8 cellular contexts compared by ENCODE assay signal in the genomic region with DNA sequence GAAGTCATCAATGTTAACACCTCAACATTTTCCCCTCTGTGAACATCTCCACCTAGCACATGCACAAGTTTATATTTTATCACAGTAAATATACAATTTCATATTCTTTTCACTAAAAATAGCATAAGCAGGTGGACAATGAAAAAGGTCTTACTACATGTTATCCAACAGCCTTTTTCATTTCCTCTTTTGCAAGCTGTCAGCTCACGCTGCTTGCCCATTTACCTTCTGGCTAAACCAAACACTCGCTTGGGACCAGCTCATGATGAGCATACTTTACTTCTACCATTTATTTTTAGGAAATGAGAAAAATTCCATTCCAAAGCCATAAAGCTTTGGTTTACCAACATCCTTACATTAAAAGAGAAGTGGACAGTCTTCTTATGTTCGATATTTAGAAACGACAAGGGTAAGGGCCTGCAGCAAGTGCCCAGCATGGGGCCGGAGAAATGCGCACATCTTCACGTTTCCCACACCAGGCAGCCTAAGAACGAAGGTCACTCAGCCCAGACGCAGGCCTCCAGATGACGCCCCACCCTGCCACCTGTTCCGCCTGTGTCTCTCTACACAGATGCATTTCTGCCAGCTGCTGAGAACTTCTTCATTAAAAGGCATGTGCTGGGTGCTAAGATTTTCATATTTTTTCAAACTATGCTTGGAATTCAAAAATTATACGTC. TPM values are rescaled to one million over a fixed set of nuclear protein-coding genes. Genes with fewer than 3 reads are reported as not detected.
A peak's percentile ranks its signal among the peaks of the same experiment; 100 is the strongest.
DNase-seq lines count a peak whose midpoint lies in the region; ATAC-seq, FAIRE-seq and TF ChIP-seq lines count a peak whose summit lies in the region.

No MANE protein-coding gene starts in this region.

- no peak for FAIRE-seq in A549 (lab: Jason Lieb, UNC)

- no peak overlapping the region; a peak in 1 of 6 replicates for H3K27ac ChIP-seq in A549
- peak overlapping the region; percentile 92 for H3K27ac ChIP-seq in MM.1S (ENCODE audit: low read length)
- H3K27ac ChIP-seq in coronary artery: peak overlapping the region in 1 of 2 donors; percentile 21

- no peak overlapping the region for H2AFZ ChIP-seq in MM.1S (ENCODE audit: low read length)

- H3K36me3 ChIP-seq in MM.1S (replicated peaks; ENCODE audit: insufficient read depth, low read length): peaks cover 35% of the 10 kb centered on the region

- ATAC-seq in A549 (no peak), GM19043 (IDR thresholded peaks at IDR 0.05; ENCODE audit: low read depth, unreplicated experiment) (peak; percentile 44), GM19328 (IDR thresholded peaks at IDR 0.05; ENCODE audit: unreplicated experiment) (no peak)

- CTCF ChIA-PET in A549 (lab: Yijun Ruan, JAX): interaction anchor here (0.9 to 3.9 kb wide), 3 partner anchors 17 to 135 kb away, joined by 3 to 18 read pairs (median 4); no protein-coding TSS in a partner anchor

- H3K9me3 ChIP-seq in A549 (no peaks in the 10 kb centered on the region), MM.1S (replicated peaks; ENCODE audit: insufficient read depth, low read length) (no peaks in the 10 kb centered on the region)

- POLR2A ChIA-PET in A549 (lab: Yijun Ruan, JAX): no interaction called here

- H3F3A ChIP-seq in MM.1S (ENCODE audit: insufficient read depth, low read length): peaks cover 98% of the 10 kb centered on the region

- H3K9me2 ChIP-seq in MM.1S (replicated peaks; ENCODE audit: insufficient read depth, low read length): no peaks in the 10 kb centered on the region

- H3K4me1 ChIP-seq in A549 (peaks cover 28% of the 10 kb centered on the region), MM.1S (ENCODE audit: low read length) (peaks cover 83% of the 10 kb centered on the region)

- H3K79me2 ChIP-seq in MM.1S (ENCODE audit: low read length): peaks cover 100% of the 10 kb centered on the region

- no peak for TF ChIP-seq RAD21 in A549 (conservative IDR thresholded peaks at IDR 0.05 in 1 of 2, IDR thresholded peaks at IDR 0.05 in 1 of 2)

- WGBS in A549 (ENCODE audit: missing lambda C conversion rate): 89% methylated on average over 12 of the region's 12 CpGs

- peaks cover 40% of the 10 kb centered on the region for H4K20me1 ChIP-seq in MM.1S (ENCODE audit: insufficient read depth, low read length)

- no peak for TF ChIP-seq POLR2A in A549 (IDR thresholded peaks at IDR 0.05; ENCODE audit: low read length)

- H3K4me2 ChIP-seq in A549 (peak overlapping the region; percentile 21; the same call in 2 of the 3 replicates), MM.1S (ENCODE audit: low read depth, low read length) (peak overlapping the region; percentile 66)

- H3K4me3 ChIP-seq in A549 (no peak overlapping the region), MM.1S (ENCODE audit: low read length) (peak overlapping the region; percentile 45; the same call in 1 of the 2 replicates), coronary artery (no peak overlapping the region)

- DNase-seq in A549 (ENCODE audit: low read depth in 1 of 2, low spot score in 1 of 2): no peak
- peak; percentile 76 for DNase-seq in MM.1S
- DNase-seq in coronary artery (ENCODE audit: low spot score): peak; percentile 17
- no peak for DNase-seq in kidney tubule cell (ENCODE audit: low spot score)
- DNase-seq in kidney glomerular epithelial cell (lab: John Stamatoyannopoulos, UW): no peak
- DNase-seq in activated CD4-positive, CD25-positive, alpha-beta regulatory T cell treated with anti-CD3 and anti-CD28 coated beads, Interleukin-2, amount 50 U/mL, for 72 hours: no peak

- no peak for TF ChIP-seq EP300 in A549 (IDR thresholded peaks at IDR 0.05)

- TF ChIP-seq CTCF in A549 (IDR thresholded peaks at IDR 0.05) (no peak), MM.1S (IDR thresholded peaks at IDR 0.05; ENCODE audit: low read length) (no peak), coronary artery (IDR thresholded peaks at IDR 0.05) (no peak)

- H3K27me3 ChIP-seq in MM.1S (replicated peaks; ENCODE audit: insufficient read depth, low read length): no peaks in the 10 kb centered on the region

- peak overlapping the region; percentile 72 for H3K9ac ChIP-seq in MM.1S (ENCODE audit: low read length)

TF ChIP-seq in A549, 52 proteins besides CTCF, POLR2A, EP300 and RAD21:
- TF ChIP-seq ZSCAN20 (CRISPR knock-in tag; IDR thresholded peaks at IDR 0.05) (no peak), MAZ (IDR thresholded peaks at IDR 0.05; ENCODE audit: borderline replicate concordance, low read depth, low read length) (no peak), HOXA7 (CRISPR knock-in tag; IDR thresholded peaks at IDR 0.05) (no peak), RCOR1 (IDR thresholded peaks at IDR 0.05; ENCODE audit: low read depth, low read length) (no peak), ESRRA (IDR thresholded peaks at IDR 0.05; ENCODE audit: borderline replicate concordance, low read length) (no peak), KDM1A (IDR thresholded peaks at IDR 0.05; ENCODE audit: low read depth) (no peak)
- TF ChIP-seq, protein P1, sequence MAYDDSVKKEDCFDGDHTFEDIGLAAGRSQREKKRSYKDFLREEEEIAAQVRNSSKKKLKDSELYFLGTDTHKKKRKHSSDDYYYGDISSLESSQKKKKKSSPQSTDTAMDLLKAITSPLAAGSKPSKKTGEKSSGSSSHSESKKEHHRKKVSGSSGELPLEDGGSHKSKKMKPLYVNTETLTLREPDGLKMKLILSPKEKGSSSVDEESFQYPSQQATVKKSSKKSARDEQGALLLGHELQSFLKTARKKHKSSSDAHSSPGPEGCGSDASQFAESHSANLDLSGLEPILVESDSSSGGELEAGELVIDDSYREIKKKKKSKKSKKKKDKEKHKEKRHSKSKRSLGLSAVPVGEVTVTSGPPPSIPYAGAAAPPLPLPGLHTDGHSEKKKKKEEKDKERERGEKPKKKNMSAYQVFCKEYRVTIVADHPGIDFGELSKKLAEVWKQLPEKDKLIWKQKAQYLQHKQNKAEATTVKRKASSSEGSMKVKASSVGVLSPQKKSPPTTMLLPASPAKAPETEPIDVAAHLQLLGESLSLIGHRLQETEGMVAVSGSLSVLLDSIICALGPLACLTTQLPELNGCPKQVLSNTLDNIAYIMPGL (CRISPR knock-in tag; IDR thresholded peaks at IDR 0.05; ENCODE audit: borderline replicate concordance): no peak
- TF ChIP-seq, protein P2, sequence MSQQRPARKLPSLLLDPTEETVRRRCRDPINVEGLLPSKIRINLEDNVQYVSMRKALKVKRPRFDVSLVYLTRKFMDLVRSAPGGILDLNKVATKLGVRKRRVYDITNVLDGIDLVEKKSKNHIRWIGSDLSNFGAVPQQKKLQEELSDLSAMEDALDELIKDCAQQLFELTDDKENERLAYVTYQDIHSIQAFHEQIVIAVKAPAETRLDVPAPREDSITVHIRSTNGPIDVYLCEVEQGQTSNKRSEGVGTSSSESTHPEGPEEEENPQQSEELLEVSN (IDR thresholded peaks at IDR 0.05; ENCODE audit: borderline replicate concordance, low read depth): no peak

RNA-seq across cellular contexts. Expression of a gene that starts 13.9 kb away (rescaled TPM):
- polyA plus RNA-seq in A549 (2011; rRNA removed) (6.3 and 6.7 TPM in 2 replicates), A549 (2017; fragmentation: RNase III; extraction: RNeasy Plus Mini Kit Qiagen cat#74134 plus additional on column Dnase treatment) (8.9 to 10.7 TPM (median 9.7 TPM) in 3 replicates)
- 5.9 and 8.5 TPM in 2 replicates for polyA plus RNA-seq in A549 (2012; cell fraction: cytosol; rRNA removed)
- 3.6 and 5.0 TPM in 2 replicates for polyA plus RNA-seq in A549 (2012; cell fraction: nucleus; rRNA removed)
- 4.3 and 4.4 TPM in 2 replicates for polyA minus RNA-seq in A549 (2011; rRNA and poly(A)+ RNA removed)

Comparison
In these comparisons a context has a peak if more than half of its experiments do, and no peak if none do; other contexts are left out.
1. DNase-seq: peak in MM.1S (single experiment) and coronary artery (single experiment); none in A549 (0 of 2), kidney tubule cell (single experiment), kidney glomerular epithelial cell (single experiment) and activated CD4-positive, CD25-positive, alpha-beta regulatory T cell treated with anti-CD3 and anti-CD28 coated beads, Interleukin-2, amount 50 U/mL, for 72 hours (single experiment).